8 cellular contexts compared by ENCODE assay signal in genomic region chr2:96539215-96539920, GRCh38. TPM values are rescaled to one million over a fixed set of nuclear protein-coding genes. Genes with fewer than 3 reads are reported as not detected.
DNase-seq lines count a peak whose midpoint lies in the region; ATAC-seq and TF ChIP-seq lines count a peak whose summit lies in the region.

No MANE protein-coding gene starts in this region.

- H3K36me3 ChIP-seq in iPS-20b (ENCODE audit: insufficient read depth, low read depth, low read length) (no peaks in the 10 kb centered on the region), stomach (peaks cover 0 to 21% (median 10%) of the 10 kb centered on the region in 4 donors)

- CTCF ChIA-PET in T-cell (lab: Charles Lee), result interaction anchor here in 1 of 2 donors (1.1 to 6.9 kb wide), 3 partner anchors 9 to 131 kb away, joined by 3 to 48 read pairs (median 15); no protein-coding TSS in a partner anchor

- H3K27me3 Mint-ChIP-seq in activated CD4-positive, alpha-beta T cell treated with anti-CD3 and anti-CD28 coated beads, Interleukin-2, amount 10 ng/mL, durations not matched to agents 24 days and 14 days, result no peaks in the 10 kb centered on the region
- no peaks in the 10 kb centered on the region for H3K27me3 Mint-ChIP-seq in T-cell

- H3K9me3 ChIP-seq in iPS-20b (ENCODE audit: insufficient read depth, low read depth, low read length) (no peaks in the 10 kb centered on the region), stomach (no peaks in the 10 kb centered on the region)

- 78 to 88% (median 83%) methylated on average over 9 of the region's 9 CpGs for WGBS in stomach, 5 donors

- intact Hi-C loops in activated CD4-positive, alpha-beta T cell treated with anti-CD3 and anti-CD28 coated beads, Interleukin-2, amount 10 ng/mL, durations not matched to agents 24 days and 14 days (cut with micrococcal nuclease), result loop anchor here (2.0 to 10.0 kb wide), 9 partner anchors 15 to 1005 kb away; partner anchors contain the start of genes ANKRD36, CIAO1, CNNM3 and CNNM4
- intact Hi-C loops in stomach (cut with DNase I; ENCODE audit: low total_unique reads), result no loop called here

- H3K27ac Mint-ChIP-seq in activated CD4-positive, alpha-beta T cell treated with anti-CD3 and anti-CD28 coated beads, Interleukin-2, amount 10 ng/mL, durations not matched to agents 24 days and 14 days, result peak overlapping the region; percentile 94
- peak overlapping the region; percentile 98 to 99 for H3K27ac Mint-ChIP-seq in T-cell

- no peak for TF ChIP-seq EP300 in stomach (IDR thresholded peaks at IDR 0.05)

- H3K4me3 ChIP-seq in iPS-20b (ENCODE audit: low read length) (peak overlapping the region; percentile 73), stomach (peak overlapping the region; percentile 84 to 97 (median 90))

- peak overlapping the region; percentile 93 for H3K4me3 Mint-ChIP-seq in activated CD4-positive, alpha-beta T cell treated with anti-CD3 and anti-CD28 coated beads, Interleukin-2, amount 10 ng/mL, durations not matched to agents 24 days and 14 days
- H3K4me3 Mint-ChIP-seq in T-cell, result peak overlapping the region; percentile 93 to 96 (median 94)

- H3K9me3 Mint-ChIP-seq in activated CD4-positive, alpha-beta T cell treated with anti-CD3 and anti-CD28 coated beads, Interleukin-2, amount 10 ng/mL, durations not matched to agents 24 days and 14 days, result no peaks in the 10 kb centered on the region
- no peaks in the 10 kb centered on the region for H3K9me3 Mint-ChIP-seq in T-cell

- peak in 1 of 4 experiments; percentile 2 for ATAC-seq in T-cell (replicated peaks in 1 of 4)
- ATAC-seq in HG02840 (IDR thresholded peaks at IDR 0.05; ENCODE audit: low FRiP score, unreplicated experiment), result no peak

- no peak for TF ChIP-seq CTCF in stomach (IDR thresholded peaks at IDR 0.05)

- H3K9ac ChIP-seq in iPS-20b (ENCODE audit: low read depth, low read length), result no peak overlapping the region

- no peak for TF ChIP-seq POLR2A in stomach (IDR thresholded peaks at IDR 0.05)

- DNase-seq in activated CD4-positive, alpha-beta T cell treated with anti-CD3 and anti-CD28 coated beads, Interleukin-2, amount 10 ng/mL, durations not matched to agents 24 days and 14 days, result no peak
- DNase-seq in activated CD4-positive, alpha-beta T cell treated with anti-CD3 and anti-CD28 coated beads for 1 hour, result no peak
- DNase-seq in T-cell (peak in 4 of 34 experiments; percentile 23 to 42 (median 26)), stomach (no peak), DMS153 treated with DMSO at 0.1 percent for 48 hours (lab: John Stamatoyannopoulos, UW; ENCODE audit: unreplicated experiment) (no peak), AG20443 (ENCODE audit: low spot score) (no peak)

- H3K27me3 ChIP-seq in iPS-20b (ENCODE audit: insufficient read depth, low read length) (peaks cover 40% of the 10 kb centered on the region), stomach (no peaks in the 10 kb centered on the region)

- H3K36me3 Mint-ChIP-seq in activated CD4-positive, alpha-beta T cell treated with anti-CD3 and anti-CD28 coated beads, Interleukin-2, amount 10 ng/mL, durations not matched to agents 24 days and 14 days (ENCODE audit: low read depth), result peaks cover 67% of the 10 kb centered on the region
- H3K36me3 Mint-ChIP-seq in T-cell, result peaks cover 28% of the 10 kb centered on the region

- POLR2A ChIA-PET in T-cell (lab: Charles Lee), result interaction anchor here (0.6 to 3.5 kb wide), 14 partner anchors 8 to 234 kb away, joined by 3 to 15 read pairs (median 4); no protein-coding TSS in a partner anchor

- H3K4me1 Mint-ChIP-seq in activated CD4-positive, alpha-beta T cell treated with anti-CD3 and anti-CD28 coated beads, Interleukin-2, amount 10 ng/mL, durations not matched to agents 24 days and 14 days, result peaks cover 49% of the 10 kb centered on the region
- H3K4me1 Mint-ChIP-seq in T-cell, result peaks cover 64 to 69% (median 68%) of the 10 kb centered on the region in 3 donors

- H3K4me1 ChIP-seq in iPS-20b (ENCODE audit: insufficient read depth, low read length) (peaks cover 20% of the 10 kb centered on the region; the same call in 1 of the 2 replicates), stomach (peaks cover 39 to 91% (median 66%) of the 10 kb centered on the region in 4 donors)

- H3K27ac ChIP-seq in iPS-20b (ENCODE audit: low read length) (no peak overlapping the region), stomach (peak overlapping the region in 4 of 5 donors; percentile 93 to 99 (median 98))

RNA-seq across cellular contexts. Expression of gene ARID5A, which starts 2.8 kb away (rescaled TPM):
- total RNA-seq in activated CD4-positive, alpha-beta T cell treated with anti-CD3 and anti-CD28 coated beads, Interleukin-2, amount 10 ng/mL, durations not matched to agents 24 days and 14 days, result 214 and 229 TPM in 2 replicates
- 100 to 1,000 TPM; 105 to 140 (median 116) TPM for total RNA-seq in T-cell
- total RNA-seq in stomach, result 10 to 100 TPM in 3 of 5 donors, 1 to 10 TPM in 2; 1.2 to 26.8 (median 13.6) TPM
- 10 to 100 TPM; 12.2 to 17.3 (median 15.7) TPM for polyA plus RNA-seq in stomach

RNA-seq across cellular contexts. Expression of gene NEURL3, which starts 34.2 kb away (rescaled TPM):
- total RNA-seq in activated CD4-positive, alpha-beta T cell treated with anti-CD3 and anti-CD28 coated beads, Interleukin-2, amount 10 ng/mL, durations not matched to agents 24 days and 14 days, result 1.0 and 1.2 TPM in 2 replicates
- total RNA-seq in T-cell (under 1 TPM in 1 of 5 donors, not detected in 4; 0.23 TPM), stomach (10 to 100 TPM in 1 of 5 donors, not detected in 4; 12.7 TPM)
- polyA plus RNA-seq in stomach, result 1 to 10 TPM in 2 of 3 donors, under 1 TPM in 1; 0.50 to 1.9 (median 1.4) TPM
